ENCODE assay signal across 8 cellular contexts in genomic region chr10:62433181-62433692, GRCh38. TPM values are rescaled to one million over a fixed set of nuclear protein-coding genes. Genes with fewer than 3 reads are reported as not detected.
DNase-seq lines count a peak whose midpoint lies in the region; ATAC-seq and TF ChIP-seq lines count a peak whose summit lies in the region.

No MANE protein-coding gene starts in this region.

- H3K9me3 Mint-ChIP-seq in activated CD8-positive, alpha-beta T cell treated with anti-CD3 and anti-CD28 coated beads for 36 hours = peaks cover 2% of the 10 kb centered on the region

- CTCF ChIA-PET in activated CD8-positive, alpha-beta T cell treated with anti-CD3 and anti-CD28 coated beads for 36 hours (lab: Charles Lee) = interaction anchor here (1.4 kb wide), 1 partner anchor 12 kb away, joined by 4 read pairs; no protein-coding TSS in a partner anchor

- DNase-seq in AG08395 (ENCODE audit: low spot score) (peak; percentile 94), fibroblast of gingiva (ENCODE audit: low read depth) (peak; percentile 79), smooth muscle cell of the brain vasculature (ENCODE audit: low read depth, low spot score) (peak; percentile 26), NCI-H1436 (lab: John Stamatoyannopoulos, UW) (no peak), globus pallidus (ENCODE audit: low spot score) (no peak)
- peak; percentile 81 for DNase-seq in activated CD8-positive, alpha-beta T cell treated with anti-CD3 and anti-CD28 coated beads for 36 hours

- intact Hi-C loops in activated CD8-positive, alpha-beta T cell treated with anti-CD3 and anti-CD28 coated beads for 36 hours (cut with micrococcal nuclease) = loop anchor here (10.0 kb wide), 1 partner anchor 168 kb away; the partner anchor contains the start of gene RTKN2

- no peak for TF ChIP-seq CTCF in activated CD8-positive, alpha-beta T cell treated with anti-CD3 and anti-CD28 coated beads for 36 hours (IDR thresholded peaks at IDR 0.05)

- H3K27ac Mint-ChIP-seq in activated CD8-positive, alpha-beta T cell treated with anti-CD3 and anti-CD28 coated beads for 36 hours = no peak overlapping the region

- peak; percentile 93 for ATAC-seq in GM19463 (IDR thresholded peaks at IDR 0.05; ENCODE audit: unreplicated experiment)
- ATAC-seq in HG03520 (IDR thresholded peaks at IDR 0.05; ENCODE audit: unreplicated experiment) = peak; percentile 88
- ATAC-seq in activated CD8-positive, alpha-beta T cell treated with anti-CD3 and anti-CD28 coated beads for 36 hours = peak; percentile 85

- peaks cover 5% of the 10 kb centered on the region for H3K27me3 Mint-ChIP-seq in activated CD8-positive, alpha-beta T cell treated with anti-CD3 and anti-CD28 coated beads for 36 hours

- H3K36me3 Mint-ChIP-seq in activated CD8-positive, alpha-beta T cell treated with anti-CD3 and anti-CD28 coated beads for 36 hours (ENCODE audit: low read depth) = no peaks in the 10 kb centered on the region

- no peak overlapping the region for H3K4me3 Mint-ChIP-seq in activated CD8-positive, alpha-beta T cell treated with anti-CD3 and anti-CD28 coated beads for 36 hours

- H3K4me1 Mint-ChIP-seq in activated CD8-positive, alpha-beta T cell treated with anti-CD3 and anti-CD28 coated beads for 36 hours (ENCODE audit: low read depth) = peaks cover 25% of the 10 kb centered on the region

- POLR2A ChIA-PET in activated CD8-positive, alpha-beta T cell treated with anti-CD3 and anti-CD28 coated beads for 36 hours (lab: Charles Lee) = no interaction called here

RNA-seq across cellular contexts. Expression of gene ZNF365, which starts 59.1 kb away (rescaled TPM):
- not detected for total RNA-seq in activated CD8-positive, alpha-beta T cell treated with anti-CD3 and anti-CD28 coated beads for 36 hours

Comparison
In these comparisons a context has a peak if more than half of its experiments do, and no peak if none do; other contexts are left out.
1. DNase-seq: peak in AG08395 (single experiment), activated CD8-positive, alpha-beta T cell treated with anti-CD3 and anti-CD28 coated beads for 36 hours (single experiment), fibroblast of gingiva (single experiment) and smooth muscle cell of the brain vasculature (single experiment); none in NCI-H1436 (single experiment) and globus pallidus (single experiment).
2. Peak in every context shown above with its lines, with median percentiles within 50 percentile points of each other: ATAC-seq.